ENCODE assay signal across 24 cellular contexts in the genomic region with DNA sequence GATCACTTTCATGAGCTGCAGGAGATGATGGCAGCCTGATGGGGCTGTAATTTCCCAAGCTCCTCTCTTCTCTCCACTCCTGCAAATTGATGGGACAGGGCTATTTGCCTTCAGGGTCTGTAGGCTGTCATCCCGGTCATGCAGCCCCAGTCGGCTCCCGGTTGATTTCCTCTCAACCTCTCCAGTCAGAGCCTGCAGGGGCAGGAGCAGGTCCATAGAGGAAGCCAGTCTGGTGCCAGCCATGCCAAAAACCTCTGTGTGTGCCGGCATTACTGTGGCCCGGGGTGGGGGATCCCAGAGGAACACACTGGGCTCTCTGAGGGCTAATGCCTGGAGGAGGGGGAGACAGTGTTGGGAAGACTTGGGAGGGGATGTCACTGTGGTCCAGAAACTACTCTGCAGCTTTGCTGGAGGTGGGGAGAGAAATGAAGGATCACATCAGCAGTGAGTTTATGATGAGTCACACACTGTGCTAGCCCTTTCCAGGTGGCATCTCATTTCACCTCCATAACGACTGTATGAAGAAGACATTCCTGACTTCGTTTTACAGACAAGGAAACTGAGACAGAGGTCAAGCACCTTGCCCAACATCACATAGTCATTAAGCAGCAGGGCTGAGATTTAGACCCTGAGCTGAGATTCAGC. TPM values are rescaled to one million over a fixed set of nuclear protein-coding genes. Genes with fewer than 3 reads are reported as not detected.
"Had no signal": no experiment of that assay in that cellular context is flagged by ENCODE, and none has a peak within 500 bp of the region (broad histone marks: within the 10 kb centered on the region; RNA-seq: fewer than 3 reads in every experiment).

No MANE protein-coding gene starts in this region.

- H3K4me3 Mint-ChIP-seq: activated CD4-positive, alpha-beta T cell treated with anti-CD3 and anti-CD28 coated beads, Interleukin-2, amount 10 ng/mL, durations not matched to agents 24 days and 14 days; activated CD8-positive, alpha-beta memory T cell treated with anti-CD3 and anti-CD28 coated beads, Interleukin-2, amount 10 ng/mL, durations not matched to agents 7 days and 5 days; activated naive CD8-positive, alpha-beta T cell treated with anti-CD3 and anti-CD28 coated beads for 36 hours; activated T-cell treated with anti-CD3 and anti-CD28 coated beads, Interleukin-2, amount 50 U/mL, for 24 hours; activated T-helper 1 cell treated with anti-CD3 and anti-CD28 coated beads, Interleukin-12 subunit alpha, Interleukin-12 subunit beta, Interleukin-2, Interleukin-4 antibody, amounts not matched to agents 30 ng/mL and 10 ng/mL and 1 ng/mL, durations not matched to agents 14 hours and 24 hours and 36 hours; T-helper 1 cell treated with Interleukin-12 subunit alpha and Interleukin-12 subunit beta and Interleukin-4 antibody, amounts not matched to agents 30 μg/mL and 1 μg/mL, for 36 hours; WTC11 had no signal

- H3K4me1 Mint-ChIP-seq: activated CD4-positive, alpha-beta T cell treated with anti-CD3 and anti-CD28 coated beads, Interleukin-2, amount 10 ng/mL, durations not matched to agents 24 days and 14 days had no signal

- H3K27ac Mint-ChIP-seq: activated CD4-positive, alpha-beta T cell treated with anti-CD3 and anti-CD28 coated beads, Interleukin-2, amount 10 ng/mL, durations not matched to agents 24 days and 14 days; activated CD8-positive, alpha-beta memory T cell treated with anti-CD3 and anti-CD28 coated beads, Interleukin-2, amount 10 ng/mL, durations not matched to agents 7 days and 5 days; activated naive CD8-positive, alpha-beta T cell treated with anti-CD3 and anti-CD28 coated beads for 36 hours; activated T-cell treated with anti-CD3 and anti-CD28 coated beads, Interleukin-2, amount 50 U/mL, for 24 hours; activated T-helper 1 cell treated with anti-CD3 and anti-CD28 coated beads, Interleukin-12 subunit alpha, Interleukin-12 subunit beta, Interleukin-2, Interleukin-4 antibody, amounts not matched to agents 30 ng/mL and 10 ng/mL and 1 ng/mL, durations not matched to agents 14 hours and 24 hours and 36 hours; T-helper 1 cell treated with Interleukin-12 subunit alpha and Interleukin-12 subunit beta and Interleukin-4 antibody, amounts not matched to agents 30 μg/mL and 1 μg/mL, for 36 hours; WTC11 had no signal

- ATAC-seq: activated CD8-positive, alpha-beta memory T cell treated with anti-CD3 and anti-CD28 coated beads, Interleukin-2, amount 10 ng/mL, durations not matched to agents 7 days and 5 days; WTC11 had no signal

- H3K27me3 ChIP-seq: brain microvascular endothelial cell had no signal

- H3K27ac ChIP-seq: brain microvascular endothelial cell had no signal

- DNase-seq: activated CD4-positive, alpha-beta T cell treated with anti-CD3 and anti-CD28 coated beads for 1 hour; activated CD4-positive, alpha-beta T cell treated with anti-CD3 and anti-CD28 coated beads, Interleukin-2, amount 10 ng/mL, durations not matched to agents 24 days and 14 days; activated CD4-positive, alpha-beta T cell treated with anti-CD3 and anti-CD28 coated beads, Interleukin-2, amount 50 U/mL, for 48 hours; activated CD8-positive, alpha-beta memory T cell treated with anti-CD3 and anti-CD28 coated beads, Interleukin-2, amount 10 ng/mL, durations not matched to agents 7 days and 5 days; activated effector memory CD4-positive, alpha-beta T cell treated with Interleukin-2 at 50 U/mL for 16 hours; activated naive CD4-positive, alpha-beta T cell treated with Interleukin-2 at 50 U/mL for 16 hours; activated naive CD8-positive, alpha-beta T cell treated with anti-CD3 and anti-CD28 coated beads for 36 hours; activated T-cell treated with anti-CD3 and anti-CD28 coated beads, Interleukin-2, amount 50 U/mL, for 24 hours; brain microvascular endothelial cell; caudate nucleus; Kasumi-1; KBM-7; NCI-H1048; NCI-H146; NCI-H187 treated with DMSO at 0.1 percent for 48 hours; NCI-H2171; NCI-H2227 treated with DMSO at 0.1 percent for 48 hours; NCI-H446 treated with DMSO at 0.1 percent for 48 hours; NCI-H524 treated with DMSO at 0.1 percent for 48 hours; NCI-H82; SHP77 treated with DMSO at 0.1 percent for 48 hours had no signal

- H3K27me3 Mint-ChIP-seq: activated CD4-positive, alpha-beta T cell treated with anti-CD3 and anti-CD28 coated beads, Interleukin-2, amount 10 ng/mL, durations not matched to agents 24 days and 14 days had no signal

- H3K36me3 Mint-ChIP-seq: activated CD8-positive, alpha-beta memory T cell treated with anti-CD3 and anti-CD28 coated beads, Interleukin-2, amount 10 ng/mL, durations not matched to agents 7 days and 5 days; activated naive CD8-positive, alpha-beta T cell treated with anti-CD3 and anti-CD28 coated beads for 36 hours; WTC11 had no signal

- H3K36me3 ChIP-seq: brain microvascular endothelial cell had no signal

RNA-seq across cellular contexts. Expression of gene PRIMA1, which starts 46.6 kb away (rescaled TPM):
- total RNA-seq: activated CD4-positive, alpha-beta T cell treated with anti-CD3 and anti-CD28 coated beads, Interleukin-2, amount 10 ng/mL, durations not matched to agents 24 days and 14 days; activated CD8-positive, alpha-beta memory T cell treated with anti-CD3 and anti-CD28 coated beads, Interleukin-2, amount 10 ng/mL, durations not matched to agents 7 days and 5 days; activated naive CD8-positive, alpha-beta T cell treated with anti-CD3 and anti-CD28 coated beads for 36 hours; activated T-helper 1 cell treated with anti-CD3 and anti-CD28 coated beads, Interleukin-12 subunit alpha, Interleukin-12 subunit beta, Interleukin-2, Interleukin-4 antibody, amounts not matched to agents 30 ng/mL and 10 ng/mL and 1 ng/mL, durations not matched to agents 14 hours and 24 hours and 36 hours had no signal
